ENCODE assay signal across 8 cellular contexts in the genomic region with DNA sequence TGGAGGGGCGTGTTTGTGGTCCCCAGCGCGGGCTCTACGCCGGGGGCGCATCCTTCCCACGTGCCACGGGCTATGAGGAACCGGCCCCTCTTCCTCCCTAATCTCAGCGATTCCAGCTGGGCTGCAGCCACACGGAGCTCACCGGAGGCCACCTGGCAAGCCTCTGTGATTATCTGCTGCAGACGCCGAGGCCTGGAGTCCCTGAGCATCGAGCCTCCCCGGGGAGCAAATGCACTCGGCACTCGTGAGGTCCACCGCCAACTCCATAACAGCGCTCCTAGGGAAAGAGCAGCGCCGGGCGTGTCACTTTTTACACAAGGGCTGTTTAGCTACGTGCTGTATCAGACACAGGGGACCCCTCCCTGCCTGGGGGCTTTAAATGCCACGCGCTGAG.
DNase-seq lines count a peak whose midpoint lies in the region; ATAC-seq and TF ChIP-seq lines count a peak whose summit lies in the region.

No MANE protein-coding gene starts in this region.

- no peak overlapping the region for H3K4me3 ChIP-seq in SU-DHL-6 (ENCODE audit: insufficient read depth, low read length, poor library complexity, severe bottlenecking)

- H3K9ac ChIP-seq in ES-I3 (ENCODE audit: low read depth, low read length) (peak overlapping the region; percentile 7; the same call in 1 of the 2 replicates), SU-DHL-6 (ENCODE audit: low read length) (no peak overlapping the region)

- ATAC-seq in HG03354 (IDR thresholded peaks at IDR 0.05; ENCODE audit: poor library complexity, severe bottlenecking, unreplicated experiment) (peak; percentile 30), HG02763 (IDR thresholded peaks at IDR 0.05; ENCODE audit: unreplicated experiment) (no peak), HG03460 (IDR thresholded peaks at IDR 0.05; ENCODE audit: unreplicated experiment) (no peak)

- H3K4me1 ChIP-seq in ES-I3 (ENCODE audit: insufficient read depth, low read length), result no peaks in the 10 kb centered on the region

- TF ChIP-seq CTCF in SU-DHL-6 (IDR thresholded peaks at IDR 0.05; ENCODE audit: insufficient read depth, low read length, poor library complexity, severe bottlenecking), result no peak

- no peaks in the 10 kb centered on the region for H3K9me3 ChIP-seq in ES-I3 (ENCODE audit: control insufficient read depth, insufficient read depth, low read length)
- H3K9me3 ChIP-seq in SU-DHL-6 (ENCODE audit: insufficient read depth, low read length), result no peaks in the 10 kb centered on the region

- DNase-seq in mesenteric fat pad (ENCODE audit: low spot score) (peak; percentile 86), NOMO-1 (lab: John Stamatoyannopoulos, UW; ENCODE audit: unreplicated experiment in 2 of 2) (no peak), T-helper 9 cell (no peak)

- H3K27ac ChIP-seq in SU-DHL-6 (ENCODE audit: low read depth, low read length), result no peak overlapping the region

- H3K27me3 ChIP-seq in SU-DHL-6 (ENCODE audit: low read length), result no peaks in the 10 kb centered on the region

- no peaks in the 10 kb centered on the region for H4K20me1 ChIP-seq in SU-DHL-6 (ENCODE audit: low read depth, low read length)

- H3K79me2 ChIP-seq in SU-DHL-6 (ENCODE audit: insufficient read depth, low read length), result no peaks in the 10 kb centered on the region

- peak overlapping the region; percentile 14 for H3K4me2 ChIP-seq in SU-DHL-6 (ENCODE audit: low read depth, low read length, poor library complexity, severe bottlenecking)

- no peaks in the 10 kb centered on the region for H3F3A ChIP-seq in SU-DHL-6 (ENCODE audit: insufficient read depth)

- H3K36me3 ChIP-seq in ES-I3 (ENCODE audit: insufficient read depth, low read length) (no peaks in the 10 kb centered on the region), SU-DHL-6 (ENCODE audit: low read length) (no peaks in the 10 kb centered on the region)

- no peaks in the 10 kb centered on the region for H3K9me2 ChIP-seq in SU-DHL-6 (replicated peaks; ENCODE audit: insufficient read depth, low read length)

- no peak overlapping the region for H2AFZ ChIP-seq in SU-DHL-6 (ENCODE audit: low read depth, low read length, severe bottlenecking)
